ENCODE assay signal across 8 cellular contexts in genomic region chr20:44069203-44069931, GRCh38.
DNase-seq lines count a peak whose midpoint lies in the region; ATAC-seq and TF ChIP-seq lines count a peak whose summit lies in the region.

No MANE protein-coding gene starts in this region.

- ATAC-seq in HG03159 (IDR thresholded peaks at IDR 0.05; ENCODE audit: unreplicated experiment) (peak; percentile 58), HG03039 (IDR thresholded peaks at IDR 0.05; ENCODE audit: unreplicated experiment) (no peak)

- peaks cover 44% of the 10 kb centered on the region for H3K4me1 Mint-ChIP-seq in activated CD4-positive, alpha-beta memory T cell treated with anti-CD3 and anti-CD28 coated beads, Interleukin-2, amount 10 ng/mL, durations not matched to agents 7 days and 5 days

- CTCF ChIA-PET in activated CD4-positive, alpha-beta memory T cell treated with anti-CD3 and anti-CD28 coated beads, Interleukin-2, amount 10 ng/mL, durations not matched to agents 7 days and 5 days (lab: Charles Lee), result interaction anchor here (1.0 to 1.7 kb wide), 5 partner anchors 12 to 371 kb away, joined by 3 to 9 read pairs (median 5); no protein-coding TSS in a partner anchor

- no peaks in the 10 kb centered on the region for H3K36me3 Mint-ChIP-seq in activated CD4-positive, alpha-beta memory T cell treated with anti-CD3 and anti-CD28 coated beads, Interleukin-2, amount 10 ng/mL, durations not matched to agents 7 days and 5 days (ENCODE audit: low read depth)

- no peaks in the 10 kb centered on the region for H3K9me3 Mint-ChIP-seq in activated CD4-positive, alpha-beta memory T cell treated with anti-CD3 and anti-CD28 coated beads, Interleukin-2, amount 10 ng/mL, durations not matched to agents 7 days and 5 days

- DNase-seq in GM12865 (ENCODE audit: low read depth), result peak; percentile 82
- DNase-seq in activated CD4-positive, alpha-beta memory T cell treated with anti-CD3 and anti-CD28 coated beads, Interleukin-2, amount 10 ng/mL, durations not matched to agents 7 days and 5 days, result peak; percentile 79
- peak; percentile 28 for DNase-seq in mucosa of gallbladder (ENCODE audit: low spot score)
- DNase-seq in NCI-H2171 (lab: John Stamatoyannopoulos, UW), result no peak
- no peak for DNase-seq in NCI-H2081 (lab: John Stamatoyannopoulos, UW)
- DNase-seq in NCI-H1694 treated with DMSO at 0.1 percent for 48 hours (lab: John Stamatoyannopoulos, UW), result no peak

- peak overlapping the region; percentile 90 for H3K27ac Mint-ChIP-seq in activated CD4-positive, alpha-beta memory T cell treated with anti-CD3 and anti-CD28 coated beads, Interleukin-2, amount 10 ng/mL, durations not matched to agents 7 days and 5 days

- TF ChIP-seq CTCF in GM12865 (IDR thresholded peaks at IDR 0.05; ENCODE audit: insufficient read depth, low read depth, low read length, missing control alignments), result no peak

- POLR2A ChIA-PET in activated CD4-positive, alpha-beta memory T cell treated with anti-CD3 and anti-CD28 coated beads, Interleukin-2, amount 10 ng/mL, durations not matched to agents 7 days and 5 days (lab: Charles Lee), result interaction anchor here (0.7 to 2.2 kb wide), 9 partner anchors 41 to 318 kb away, joined by 3 to 16 read pairs (median 7); no protein-coding TSS in a partner anchor

- H3K4me3 ChIP-seq in GM12865 (ENCODE audit: low read depth, low read length), result no peak overlapping the region

- H3K27me3 Mint-ChIP-seq in activated CD4-positive, alpha-beta memory T cell treated with anti-CD3 and anti-CD28 coated beads, Interleukin-2, amount 10 ng/mL, durations not matched to agents 7 days and 5 days, result peaks cover 45% of the 10 kb centered on the region

- H3K4me3 Mint-ChIP-seq in activated CD4-positive, alpha-beta memory T cell treated with anti-CD3 and anti-CD28 coated beads, Interleukin-2, amount 10 ng/mL, durations not matched to agents 7 days and 5 days, result peak overlapping the region; percentile 61

Comparison
In these comparisons a context has a peak if more than half of its experiments do, and no peak if none do; other contexts are left out.
1. DNase-seq: peak in GM12865 (single experiment), activated CD4-positive, alpha-beta memory T cell treated with anti-CD3 and anti-CD28 coated beads, Interleukin-2, amount 10 ng/mL, durations not matched to agents 7 days and 5 days (single experiment) and mucosa of gallbladder (single experiment); none in NCI-H2171 (single experiment), NCI-H2081 (0 of 2) and NCI-H1694 treated with DMSO at 0.1 percent for 48 hours (single experiment).